8 cellular contexts compared by ENCODE assay signal in the genomic region with DNA sequence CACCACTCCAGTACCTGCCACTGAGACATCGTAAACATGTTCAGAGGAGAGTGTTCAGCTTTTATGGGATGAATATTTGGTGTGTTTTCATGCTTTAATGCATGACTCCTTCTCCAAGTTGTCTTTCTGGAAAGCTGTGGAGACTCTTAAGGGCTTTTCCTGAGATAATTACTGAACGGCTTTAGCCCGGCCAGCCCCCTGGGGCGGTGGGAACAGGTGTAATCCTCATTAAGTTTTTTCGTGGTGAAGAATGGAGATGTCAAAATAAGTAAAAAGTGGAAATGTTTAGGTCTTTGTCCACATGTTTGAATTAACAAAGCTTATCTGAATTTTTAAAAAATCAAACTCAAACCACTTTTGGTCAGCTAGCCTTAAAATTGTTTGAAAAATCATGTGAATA. TPM values are rescaled to one million over a fixed set of nuclear protein-coding genes. Genes with fewer than 3 reads are reported as not detected.
DNase-seq lines count a peak whose midpoint lies in the region; ATAC-seq and TF ChIP-seq lines count a peak whose summit lies in the region.

No MANE protein-coding gene starts in this region.

- TF ChIP-seq EP300 in esophagus muscularis mucosa (IDR thresholded peaks at IDR 0.05) = no peak

- peak overlapping the region; percentile 86 for H3K4me2 ChIP-seq in PC-3 (ENCODE audit: low read length)

- H3K9ac ChIP-seq in PC-3 (ENCODE audit: low read length) = peak overlapping the region; percentile 55; the same call in 1 of the 2 replicates

- H3K36me3 ChIP-seq in PC-3 (ENCODE audit: low read depth, low read length) (no peaks in the 10 kb centered on the region), esophagus muscularis mucosa (no peaks in the 10 kb centered on the region), psoas muscle (ENCODE audit: insufficient read depth in 1 of 2, low read depth in 1 of 2) (no peaks in the 10 kb centered on the region)

- intact Hi-C loops in PC-3 (cut with micrococcal nuclease) (loop anchor here (2.0 to 5.0 kb wide), 4 partner anchors 98 to 440 kb away; partner anchors contain the start of genes ESR2 and WDR89), esophagus muscularis mucosa (cut with DNase I) (loop anchor here (5.0 to 10.0 kb wide), 3 partner anchors 68 to 140 kb away; no protein-coding TSS in a partner anchor), psoas muscle (cut with DNase I) (loop anchor here in 1 of 2 donors (5.0 kb wide), 3 partner anchors 43 to 98 kb away; no protein-coding TSS in a partner anchor)

- H3F3A ChIP-seq in PC-3 (ENCODE audit: low read length, unreplicated experiment) = no peaks in the 10 kb centered on the region

- no peaks in the 10 kb centered on the region for H3K9me3 ChIP-seq in PC-3 (ENCODE audit: low read length)
- no peaks in the 10 kb centered on the region for H3K9me3 ChIP-seq in esophagus muscularis mucosa
- no peaks in the 10 kb centered on the region for H3K9me3 ChIP-seq in psoas muscle

- POLR2A ChIA-PET in PC-3 (lab: Charles Lee; ENCODE audit: unreplicated experiment) = interaction anchor here (0.6 to 0.7 kb wide), 2 partner anchors 56 to 567 kb away, joined by 3 to 9 read pairs; no protein-coding TSS in a partner anchor

- no peaks in the 10 kb centered on the region for H3K9me2 ChIP-seq in PC-3 (replicated peaks; ENCODE audit: low read length)

- no peak for TF ChIP-seq POLR2A in esophagus muscularis mucosa (IDR thresholded peaks at IDR 0.05; ENCODE audit: low read depth)

- WGBS in esophagus muscularis mucosa = 25% methylated on average over 5 of the region's 5 CpGs
- 13 to 31% (median 21%) methylated on average over 5 of the region's 5 CpGs for WGBS in psoas muscle, 3 donors

- H3K4me3 ChIP-seq in GM12864 (ENCODE audit: low read depth, low read length) = peak overlapping the region; percentile 80
- H3K4me3 ChIP-seq in PC-3 (ENCODE audit: low read length) = peak overlapping the region; percentile 71
- peak overlapping the region; percentile 80 to 99 (median 93) for H3K4me3 ChIP-seq in esophagus muscularis mucosa
- H3K4me3 ChIP-seq in psoas muscle = peak overlapping the region; percentile 88

- ATAC-seq in PC-3 = peak; percentile 3
- no peak for ATAC-seq in psoas muscle
- ATAC-seq in GM21825 (IDR thresholded peaks at IDR 0.05; ENCODE audit: unreplicated experiment) = no peak
- no peak for ATAC-seq in HG02885 (IDR thresholded peaks at IDR 0.05; ENCODE audit: poor library complexity, unreplicated experiment)

- DNase-seq in GM12864 (ENCODE audit: low read depth) (no peak), PC-3 (no peak), esophagus muscularis mucosa (ENCODE audit: extremely low spot score) (no peak), psoas muscle (no peak), ecto neural progenitor cell (ENCODE audit: low spot score) (no peak), NCI-H1048 (lab: John Stamatoyannopoulos, UW) (no peak)

- peaks cover 12% of the 10 kb centered on the region for H3K4me1 ChIP-seq in PC-3 (ENCODE audit: insufficient read depth, low read length)
- peaks cover 18 to 26% (median 21%) of the 10 kb centered on the region in 4 donors for H3K4me1 ChIP-seq in esophagus muscularis mucosa
- H3K4me1 ChIP-seq in psoas muscle = peaks cover 25% of the 10 kb centered on the region

- TF ChIP-seq CTCF in GM12864 (IDR thresholded peaks at IDR 0.05; ENCODE audit: low read depth, low read length, missing control alignments) (no peak), PC-3 (conservative IDR thresholded peaks at IDR 0.05; ENCODE audit: low read depth, low read length) (no peak), esophagus muscularis mucosa (IDR thresholded peaks at IDR 0.05) (no peak), psoas muscle (IDR thresholded peaks at IDR 0.05) (no peak)

- CTCF ChIA-PET in PC-3 (lab: Charles Lee) = interaction anchor here (0.8 kb wide), 1 partner anchor 143 kb away, joined by 5 read pairs; no protein-coding TSS in a partner anchor

- H3K79me2 ChIP-seq in PC-3 (ENCODE audit: low read length) = peaks cover 10% of the 10 kb centered on the region

- H3K27ac ChIP-seq in PC-3 (ENCODE audit: low read length) = no peak overlapping the region
- H3K27ac ChIP-seq in esophagus muscularis mucosa (replicated peaks in 1 of 4) = peak overlapping the region; percentile 91 to 97 (median 95)
- H3K27ac ChIP-seq in psoas muscle = peak overlapping the region; percentile 94

- no TSS peak for BruUV-seq in PC-3 (replicated peaks; lab: Mats Ljungman, UMichigan)

- H4K20me1 ChIP-seq in PC-3 (ENCODE audit: low read length) = no peaks in the 10 kb centered on the region

- H3K27me3 ChIP-seq in PC-3 (ENCODE audit: low read length) (no peaks in the 10 kb centered on the region), esophagus muscularis mucosa (no peaks in the 10 kb centered on the region), psoas muscle (ENCODE audit: insufficient read depth in 3 of 3, low read length in 2 of 3) (no peaks in the 10 kb centered on the region)

- peak overlapping the region; percentile 98 for H2AFZ ChIP-seq in PC-3 (ENCODE audit: low read length)

RNA-seq across cellular contexts. Expression of gene SYNE2, which starts 1.5 kb away (rescaled TPM):
- total RNA-seq in PC-3 (2014; rRNA removed) (16.0 and 20.7 TPM in 2 replicates), esophagus muscularis mucosa (100 to 1,000 TPM in 2 of 4 donors, 10 to 100 TPM in 2; 92.4 to 165 (median 98.3) TPM), psoas muscle (100 to 1,000 TPM in 3 of 4 donors, 10 to 100 TPM in 1; 78.3 to 239 (median 152) TPM)
- polyA plus RNA-seq in psoas muscle = 100 to 1,000 TPM in 2 of 3 donors, 10 to 100 TPM in 1; 23.0 to 188 (median 101) TPM
